Comparison of ENCODE assay signal across 10 cellular contexts in genomic region chr17:6495450-6496115, GRCh38. TPM values are rescaled to one million over a fixed set of nuclear protein-coding genes. Genes with fewer than 3 reads are reported as not detected.
DNase-seq lines count a peak whose midpoint lies in the region; ATAC-seq and TF ChIP-seq lines count a peak whose summit lies in the region.
"Had no signal": no experiment of that assay in that cellular context is flagged by ENCODE, and none has a peak within 500 bp of the region (broad histone marks: within the 10 kb centered on the region; RNA-seq: fewer than 3 reads in every experiment).

No MANE protein-coding gene starts in this region.

- H3K4me2 ChIP-seq in MM.1S (ENCODE audit: low read depth, low read length) = peak overlapping the region; percentile 84

- ATAC-seq in effector memory CD8-positive, alpha-beta T cell (replicated peaks) = no peak

- H3K9me2 ChIP-seq in MM.1S (replicated peaks; ENCODE audit: insufficient read depth, low read length) = no peaks in the 10 kb centered on the region

- H3K27ac Mint-ChIP-seq in progenitor cell of endocrine pancreas = no peak overlapping the region
- H3K27ac Mint-ChIP-seq in effector memory CD8-positive, alpha-beta T cell = peak overlapping the region in 1 of 2 donors; percentile 13

- no peaks in the 10 kb centered on the region for H3K9me3 Mint-ChIP-seq in progenitor cell of endocrine pancreas (ENCODE audit: low read depth)
- no peaks in the 10 kb centered on the region for H3K9me3 Mint-ChIP-seq in effector memory CD8-positive, alpha-beta T cell

- H3K9ac ChIP-seq in MM.1S (ENCODE audit: low read length) = no peak overlapping the region

- H3K4me3 Mint-ChIP-seq in progenitor cell of endocrine pancreas (ENCODE audit: low read depth) = no peak overlapping the region
- no peak overlapping the region for H3K4me3 Mint-ChIP-seq in effector memory CD8-positive, alpha-beta T cell

- peaks cover 21% of the 10 kb centered on the region for H3K4me1 ChIP-seq in MM.1S (ENCODE audit: low read length)

- peaks cover 8% of the 10 kb centered on the region for H3F3A ChIP-seq in MM.1S (ENCODE audit: insufficient read depth, low read length)

- peaks cover 5% of the 10 kb centered on the region for H3K4me1 Mint-ChIP-seq in progenitor cell of endocrine pancreas (ENCODE audit: low read depth)
- peaks cover 12 to 15% of the 10 kb centered on the region in 2 donors for H3K4me1 Mint-ChIP-seq in effector memory CD8-positive, alpha-beta T cell (ENCODE audit: low read depth in 2 of 2)

- no peaks in the 10 kb centered on the region for H3K79me2 ChIP-seq in MM.1S (ENCODE audit: low read length)

- H3K27me3 ChIP-seq in MM.1S (replicated peaks; ENCODE audit: insufficient read depth, low read length) = no peaks in the 10 kb centered on the region

- no peaks in the 10 kb centered on the region for H3K36me3 ChIP-seq in MM.1S (replicated peaks; ENCODE audit: insufficient read depth, low read length)

- no peak for DNase-seq in MM.1S
- peak; percentile 8 for DNase-seq in epidermal melanocyte (ENCODE audit: insufficient read length, low spot score)
- DNase-seq in progenitor cell of endocrine pancreas (ENCODE audit: low spot score, unreplicated experiment) = no peak
- DNase-seq in pons (ENCODE audit: low spot score) = no peak
- no peak for DNase-seq in ureter (ENCODE audit: low spot score)
- no peak for DNase-seq in activated gamma-delta T cell (lab: John Stamatoyannopoulos, UW)
- DNase-seq in effector memory CD8-positive, alpha-beta T cell = no peak
- DNase-seq: NCI-H2227 treated with DMSO at 0.1 percent for 48 hours had no signal

- H3K4me3 ChIP-seq in MM.1S (ENCODE audit: low read length) = peak overlapping the region; percentile 52

- peak overlapping the region; percentile 73 for H2AFZ ChIP-seq in MM.1S (ENCODE audit: low read length)

- H3K36me3 Mint-ChIP-seq in progenitor cell of endocrine pancreas (ENCODE audit: insufficient read depth) = no peaks in the 10 kb centered on the region
- H3K36me3 Mint-ChIP-seq in effector memory CD8-positive, alpha-beta T cell (ENCODE audit: insufficient read depth) = peaks cover 4% of the 10 kb centered on the region

- H4K20me1 ChIP-seq in MM.1S (ENCODE audit: insufficient read depth, low read length) = no peaks in the 10 kb centered on the region

- H3K27ac ChIP-seq in MM.1S (ENCODE audit: low read length) = 0 out of 2 replicates have a peak overlapping the region, but pooled peaks have one; percentile 2
- H3K27ac ChIP-seq: epithelial cell of prostate had no signal

- TF ChIP-seq CTCF in GM12873 (IDR thresholded peaks at IDR 0.05; ENCODE audit: insufficient read depth, low read depth, low read length, missing control alignments) (peak; percentile 43), MM.1S (IDR thresholded peaks at IDR 0.05; ENCODE audit: low read length) (peak; percentile 45), progenitor cell of endocrine pancreas (IDR thresholded peaks at IDR 0.05; ENCODE audit: unreplicated experiment) (peak; percentile 25)

- H3K9me3 ChIP-seq in MM.1S (replicated peaks; ENCODE audit: insufficient read depth, low read length) = no peaks in the 10 kb centered on the region

- peaks cover 38% of the 10 kb centered on the region for H3K27me3 Mint-ChIP-seq in progenitor cell of endocrine pancreas
- peaks cover 22 to 43% of the 10 kb centered on the region in 2 donors for H3K27me3 Mint-ChIP-seq in effector memory CD8-positive, alpha-beta T cell

RNA-seq across cellular contexts. Expression of gene PIMREG, which starts 51.3 kb away (rescaled TPM):
- total RNA-seq in progenitor cell of endocrine pancreas = 13.8 and 15.4 TPM in 2 replicates
- 0.42 TPM for total RNA-seq in ureter

Comparison
In these comparisons a context has a peak if more than half of its experiments do, and no peak if none do; other contexts are left out.
1. RNA of gene PIMREG, which starts 51.3 kb away (total RNA-seq): 13.8 to 15.4 TPM in progenitor cell of endocrine pancreas; 0.42 TPM in ureter (single experiment); every median in the first group is over 10 times any median in the second.
2. Peak in every context shown above with its lines, with median percentiles within 50 percentile points of each other: CTCF ChIP-seq.